Comparison of ENCODE assay signal across 24 cellular contexts in the genomic region with DNA sequence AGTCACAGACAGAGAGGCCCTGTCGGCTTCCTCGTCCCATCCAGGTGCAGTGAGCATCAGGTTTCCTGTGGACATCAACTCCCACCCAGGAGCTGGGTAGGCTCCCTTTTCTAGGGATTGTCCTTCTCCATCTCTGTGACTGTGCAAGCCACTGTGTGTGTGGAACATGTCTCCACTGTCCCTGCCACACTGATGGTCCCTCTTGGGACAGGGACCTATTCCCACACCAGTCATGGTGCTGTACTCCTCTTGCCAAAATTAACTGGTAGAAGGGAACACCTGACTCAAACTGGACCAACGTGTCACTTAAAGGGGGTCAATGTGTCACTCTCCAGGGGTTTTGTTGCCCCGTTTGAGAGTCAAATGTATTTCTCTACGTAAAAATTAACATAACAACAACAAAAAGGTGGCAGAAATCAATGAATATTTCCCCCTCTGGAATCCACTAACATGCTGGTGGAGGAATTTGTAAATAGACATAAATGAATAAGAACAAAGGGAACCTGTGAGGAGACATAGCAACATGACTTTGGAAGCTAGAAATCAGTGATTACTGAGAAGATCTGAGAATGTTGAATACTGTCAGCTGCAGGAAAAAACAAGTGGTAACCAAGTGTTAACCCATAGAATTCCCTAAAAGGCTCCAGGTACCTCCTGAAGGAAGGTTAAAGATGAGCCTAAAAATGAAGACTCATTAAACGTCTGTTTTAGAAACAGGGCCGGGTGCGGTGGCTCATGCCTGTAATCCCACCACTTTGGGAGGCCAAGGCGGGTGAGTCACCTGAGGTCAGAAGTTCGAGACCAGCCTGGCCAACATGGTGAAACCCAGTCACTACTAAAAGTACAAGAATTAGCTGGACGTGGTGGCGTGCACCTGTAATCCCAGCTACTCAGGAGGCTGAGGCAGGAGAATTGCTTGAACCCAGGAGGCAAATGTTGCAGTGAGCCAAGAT. TPM values are rescaled to one million over a fixed set of nuclear protein-coding genes. Genes with fewer than 3 reads are reported as not detected.
A peak's percentile ranks its signal among the peaks of the same experiment; 100 is the strongest.
DNase-seq lines count a peak whose midpoint lies in the region; ATAC-seq and TF ChIP-seq lines count a peak whose summit lies in the region.
"Had no signal": no experiment of that assay in that cellular context is flagged by ENCODE, and none has a peak within 500 bp of the region (broad histone marks: within the 10 kb centered on the region; RNA-seq: fewer than 3 reads in every experiment).

No MANE protein-coding gene starts in this region.

- peaks cover 5% of the 10 kb centered on the region for H3K27me3 Mint-ChIP-seq in activated CD8-positive, alpha-beta T cell treated with anti-CD3 and anti-CD28 coated beads, Interleukin-2, amount 10 ng/mL, durations not matched to agents 7 days and 5 days (ENCODE audit: low read depth)
- H3K27me3 Mint-ChIP-seq: B cell; stimulated activated naive B cell treated with anti-CD40 and anti-IgM and Interleukin-4, amounts not matched to agents 10 μg/mL and 1 μg/mL and 100 μg/mL, for 72 hours had no signal

- no peaks in the 10 kb centered on the region for H3K9me3 ChIP-seq in suprapubic skin
- H3K9me3 ChIP-seq: thyroid gland had no signal

- WGBS in suprapubic skin: 85% methylated on average over 12 of the region's 12 CpGs

- peak overlapping the region; percentile 90 for H3K27ac ChIP-seq in RWPE1
- H3K27ac ChIP-seq in suprapubic skin: peak overlapping the region; percentile 42
- H3K27ac ChIP-seq: thyroid gland had no signal

- CTCF ChIA-PET in RWPE1 (lab: Yijun Ruan, JAX): interaction anchor here (1.0 kb wide), 1 partner anchor 9 kb away, joined by 4 read pairs; no protein-coding TSS in a partner anchor
- CTCF ChIA-PET in activated CD8-positive, alpha-beta T cell treated with anti-CD3 and anti-CD28 coated beads, Interleukin-2, amount 10 ng/mL, durations not matched to agents 7 days and 5 days (lab: Charles Lee): no interaction called here

- TF ChIP-seq POLR2A in suprapubic skin (IDR thresholded peaks at IDR 0.05): no peak

- H3K36me3 Mint-ChIP-seq in activated CD8-positive, alpha-beta T cell treated with anti-CD3 and anti-CD28 coated beads, Interleukin-2, amount 10 ng/mL, durations not matched to agents 7 days and 5 days (ENCODE audit: low read depth): no peaks in the 10 kb centered on the region
- H3K36me3 Mint-ChIP-seq: mesothelial cell of epicardium; stimulated activated naive B cell treated with anti-CD40 and anti-IgM and Interleukin-4, amounts not matched to agents 10 μg/mL and 1 μg/mL and 100 μg/mL, for 72 hours had no signal

- H3K27ac Mint-ChIP-seq in activated CD8-positive, alpha-beta T cell treated with anti-CD3 and anti-CD28 coated beads, Interleukin-2, amount 10 ng/mL, durations not matched to agents 7 days and 5 days: no peak overlapping the region
- H3K27ac Mint-ChIP-seq: activated B cell treated with CpG ODN at 0.5 μM for 24 hours; activated CD4-positive, alpha-beta memory T cell treated with anti-CD3 and anti-CD28 coated beads, Interleukin-2, amount 10 ng/mL, durations not matched to agents 7 days and 5 days; B cell; mesothelial cell of epicardium; nephron; stimulated activated naive B cell treated with anti-CD40 and anti-IgM and Interleukin-4, amounts not matched to agents 10 μg/mL and 1 μg/mL and 100 μg/mL, for 72 hours had no signal

- no peak overlapping the region for H3K4me3 ChIP-seq in suprapubic skin
- H3K4me3 ChIP-seq: thyroid gland had no signal

- no peaks in the 10 kb centered on the region for H3K36me3 ChIP-seq in suprapubic skin
- H3K36me3 ChIP-seq: thyroid gland had no signal

- no peak overlapping the region for H3K4me3 Mint-ChIP-seq in activated CD8-positive, alpha-beta T cell treated with anti-CD3 and anti-CD28 coated beads, Interleukin-2, amount 10 ng/mL, durations not matched to agents 7 days and 5 days
- H3K4me3 Mint-ChIP-seq: activated B cell treated with CpG ODN at 0.5 μM for 24 hours; activated CD4-positive, alpha-beta memory T cell treated with anti-CD3 and anti-CD28 coated beads, Interleukin-2, amount 10 ng/mL, durations not matched to agents 7 days and 5 days; B cell; mesothelial cell of epicardium; nephron; stimulated activated naive B cell treated with anti-CD40 and anti-IgM and Interleukin-4, amounts not matched to agents 10 μg/mL and 1 μg/mL and 100 μg/mL, for 72 hours had no signal

- peak; percentile 35 for DNase-seq in HT1080 (ENCODE audit: low read depth)
- DNase-seq in RWPE1 (ENCODE audit: low spot score): no peak
- DNase-seq in iPS DF 19.7 (ENCODE audit: low read depth, low spot score): peak; percentile 72
- DNase-seq in suprapubic skin (ENCODE audit: low spot score in 2 of 2): no peak
- DNase-seq in NOMO-1 (lab: John Stamatoyannopoulos, UW; ENCODE audit: unreplicated experiment in 2 of 2): no peak
- no peak for DNase-seq in iPS-NIHi7 (ENCODE audit: extremely low spot score)
- no peak for DNase-seq in activated CD8-positive, alpha-beta T cell treated with anti-CD3 and anti-CD28 coated beads, Interleukin-2, amount 10 ng/mL, durations not matched to agents 7 days and 5 days
- DNase-seq: activated B cell treated with CpG ODN at 0.5 μM for 24 hours; activated CD4-positive, alpha-beta memory T cell treated with anti-CD3 and anti-CD28 coated beads, Interleukin-2, amount 10 ng/mL, durations not matched to agents 7 days and 5 days; activated naive CD4-positive, alpha-beta T cell; activated T-cell treated with anti-CD3 and anti-CD28 coated beads, Interleukin-2, amount 50 U/mL, for 1 hour; amygdala; foreskin melanocyte; hippocampal formation; left cardiac atrium; NCI-H146; stimulated activated CD4-positive, alpha-beta T cell treated with anti-CD3 and anti-CD28 coated beads, Interleukin-2, amount 100 ng/mL, for 24 hours; stimulated activated naive B cell treated with anti-CD40 and anti-IgM and Interleukin-4, amounts not matched to agents 10 μg/mL and 1 μg/mL and 100 μg/mL, for 72 hours; thyroid gland had no signal

- no peaks in the 10 kb centered on the region for H3K27me3 ChIP-seq in suprapubic skin
- H3K27me3 ChIP-seq: thyroid gland had no signal

- H3K4me1 ChIP-seq in suprapubic skin: peaks cover 11% of the 10 kb centered on the region
- H3K4me1 ChIP-seq: thyroid gland had no signal

- TF ChIP-seq EP300 in suprapubic skin (IDR thresholded peaks at IDR 0.05): no peak

- TF ChIP-seq CTCF in RWPE1 (conservative IDR thresholded peaks at IDR 0.05; ENCODE audit: low read depth) (no peak), suprapubic skin (IDR thresholded peaks at IDR 0.05) (no peak)

- ATAC-seq in activated CD8-positive, alpha-beta T cell treated with anti-CD3 and anti-CD28 coated beads, Interleukin-2, amount 10 ng/mL, durations not matched to agents 7 days and 5 days: no peak
- ATAC-seq: stimulated activated naive B cell treated with anti-CD40 and anti-IgM and Interleukin-4, amounts not matched to agents 10 μg/mL and 1 μg/mL and 100 μg/mL, for 72 hours had no signal

- H3K9me3 Mint-ChIP-seq in activated CD8-positive, alpha-beta T cell treated with anti-CD3 and anti-CD28 coated beads, Interleukin-2, amount 10 ng/mL, durations not matched to agents 7 days and 5 days (ENCODE audit: insufficient read depth): no peaks in the 10 kb centered on the region
- H3K9me3 Mint-ChIP-seq: activated B cell treated with CpG ODN at 0.5 μM for 24 hours; activated CD4-positive, alpha-beta memory T cell treated with anti-CD3 and anti-CD28 coated beads, Interleukin-2, amount 10 ng/mL, durations not matched to agents 7 days and 5 days; mesothelial cell of epicardium; nephron; stimulated activated naive B cell treated with anti-CD40 and anti-IgM and Interleukin-4, amounts not matched to agents 10 μg/mL and 1 μg/mL and 100 μg/mL, for 72 hours had no signal

- POLR2A ChIA-PET in RWPE1 (lab: Yijun Ruan, JAX; ENCODE audit: low non-redundant PET): no interaction called here
- POLR2A ChIA-PET in activated CD8-positive, alpha-beta T cell treated with anti-CD3 and anti-CD28 coated beads, Interleukin-2, amount 10 ng/mL, durations not matched to agents 7 days and 5 days (lab: Charles Lee): no interaction called here

- H3K4me1 Mint-ChIP-seq in activated CD8-positive, alpha-beta T cell treated with anti-CD3 and anti-CD28 coated beads, Interleukin-2, amount 10 ng/mL, durations not matched to agents 7 days and 5 days (ENCODE audit: low read depth): peaks cover 2% of the 10 kb centered on the region
- H3K4me1 Mint-ChIP-seq: activated B cell treated with CpG ODN at 0.5 μM for 24 hours; activated CD4-positive, alpha-beta memory T cell treated with anti-CD3 and anti-CD28 coated beads, Interleukin-2, amount 10 ng/mL, durations not matched to agents 7 days and 5 days; B cell; stimulated activated naive B cell treated with anti-CD40 and anti-IgM and Interleukin-4, amounts not matched to agents 10 μg/mL and 1 μg/mL and 100 μg/mL, for 72 hours had no signal

RNA-seq across cellular contexts. Expression of a gene that starts 40.4 kb away (rescaled TPM):
- 0.26 TPM in 1 of 2 replicates, not detected in the other for total RNA-seq in HT1080 (2014; rRNA removed; shearing (Covaris generic))
- polyA plus RNA-seq in HT1080 (2015; cell fraction: cytosol; rRNA removed): 0.17 and 0.28 TPM in 2 replicates
- 0.24 and 0.35 TPM in 2 replicates for polyA plus RNA-seq in HT1080 (2015; cell fraction: nucleus; rRNA removed)
- not detected for total RNA-seq in suprapubic skin
- under 1 TPM; 0.61 to 0.73 TPM for total RNA-seq in activated CD8-positive, alpha-beta T cell treated with anti-CD3 and anti-CD28 coated beads, Interleukin-2, amount 10 ng/mL, durations not matched to agents 7 days and 5 days
- total RNA-seq: cardiac septum, H4 had no signal

RNA-seq across cellular contexts. Expression of a gene that starts 48.7 kb away (rescaled TPM):
- 349 and 399 TPM in 2 replicates for total RNA-seq in HT1080 (2014; rRNA removed; shearing (Covaris generic))
- 49.7 and 62.8 TPM in 2 replicates for polyA plus RNA-seq in HT1080 (2015; cell fraction: cytosol; rRNA removed)
- 57.6 and 66.0 TPM in 2 replicates for polyA plus RNA-seq in HT1080 (2015; cell fraction: nucleus; rRNA removed)
- 100 to 1,000 TPM; 139 to 212 (median 172) TPM for total RNA-seq in suprapubic skin
- total RNA-seq in activated CD8-positive, alpha-beta T cell treated with anti-CD3 and anti-CD28 coated beads, Interleukin-2, amount 10 ng/mL, durations not matched to agents 7 days and 5 days: 100 to 1,000 TPM; 282 to 288 TPM

Comparison
In these comparisons a context has a peak if more than half of its experiments do, and no peak if none do; other contexts are left out.
1. DNase-seq: peak in HT1080 (single experiment) and iPS DF 19.7 (single experiment); none in RWPE1 (single experiment), suprapubic skin (0 of 2), NOMO-1 (0 of 2), iPS-NIHi7 (single experiment) and activated CD8-positive, alpha-beta T cell treated with anti-CD3 and anti-CD28 coated beads, Interleukin-2, amount 10 ng/mL, durations not matched to agents 7 days and 5 days (single experiment).